8 cellular contexts compared by ENCODE assay signal in the genomic region with DNA sequence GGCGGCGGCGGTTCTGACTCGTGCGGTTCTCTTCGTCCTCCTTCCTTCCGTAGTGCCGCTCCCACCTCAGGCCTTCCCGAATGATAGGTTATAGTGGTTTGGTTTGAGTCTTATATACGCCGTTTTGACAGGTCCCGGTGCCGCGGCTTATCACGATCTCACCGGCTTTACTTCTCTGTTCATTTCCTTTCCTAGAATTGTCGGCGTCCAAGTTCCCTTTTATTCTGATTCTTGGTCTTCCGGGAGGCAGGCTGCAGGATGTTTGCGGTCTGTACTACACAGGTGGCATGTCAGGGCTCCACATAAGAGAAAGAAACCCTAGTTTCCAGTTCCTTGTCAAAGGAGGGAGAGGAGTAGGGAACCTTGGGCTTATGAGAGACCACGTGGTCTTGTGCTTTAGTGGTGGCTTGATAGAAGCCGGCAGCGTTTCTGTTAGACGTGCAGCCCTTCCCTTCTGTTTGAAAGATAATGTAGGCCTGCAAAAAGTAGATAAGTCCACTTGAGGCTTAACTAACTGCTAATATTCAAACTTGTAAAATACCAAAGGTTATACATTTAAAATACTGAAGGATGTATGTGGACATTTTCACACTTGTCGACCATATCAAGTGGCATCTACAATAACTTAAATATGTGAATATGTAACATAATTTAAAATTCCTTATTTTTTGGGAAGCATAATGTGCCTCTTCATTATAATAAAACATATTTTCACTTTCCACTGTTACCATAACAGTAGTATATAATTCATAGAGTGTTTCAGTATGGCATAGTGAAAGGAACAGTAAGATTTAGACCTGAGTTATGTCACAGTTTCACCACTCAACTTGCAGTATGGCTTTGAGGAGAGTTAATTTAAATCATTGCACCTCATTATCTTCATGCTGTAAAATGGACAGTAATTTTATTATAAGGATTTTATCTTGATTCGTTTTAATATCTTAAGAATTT. TPM values are rescaled to one million over a fixed set of nuclear protein-coding genes. Genes with fewer than 3 reads are reported as not detected.
DNase-seq lines count a peak whose midpoint lies in the region; ATAC-seq and TF ChIP-seq lines count a peak whose summit lies in the region.

No MANE protein-coding gene starts in this region.

- 2% methylated on average over 26 of the region's 26 CpGs for WGBS in urinary bladder

- intact Hi-C loops in PC-9 (cut with micrococcal nuclease; ENCODE audit: unreplicated experiment): loop anchor here (2.0 to 10.0 kb wide), 2 partner anchors 50 to 204 kb away; a partner anchor contains a TSS
- intact Hi-C loops in activated naive CD4-positive, alpha-beta T cell treated with anti-CD3 and anti-CD28 coated beads for 36 hours (cut with micrococcal nuclease): loop anchor here (1.0 to 5.0 kb wide), 6 partner anchors 24 to 531 kb away; a partner anchor contains a TSS

- ATAC-seq in GM19351 (IDR thresholded peaks at IDR 0.05; ENCODE audit: unreplicated experiment): peak; percentile 39
- peak; percentile 38 for ATAC-seq in HG03442 (IDR thresholded peaks at IDR 0.05; ENCODE audit: unreplicated experiment)

- H4K20me1 ChIP-seq in PC-9 (ENCODE audit: insufficient read depth): peaks cover 15% of the 10 kb centered on the region

- TSS peak; percentile 51 for BruUV-seq in PC-9 (replicated peaks; lab: Mats Ljungman, UMichigan)

- peaks cover 28% of the 10 kb centered on the region for H3K4me1 ChIP-seq in PC-9 (replicated peaks; ENCODE audit: insufficient read depth)
- H3K4me1 ChIP-seq in urinary bladder (ENCODE audit: insufficient read depth): peaks cover 3% of the 10 kb centered on the region

- no peak for TF ChIP-seq CTCF in PC-9 (conservative IDR thresholded peaks at IDR 0.05)

- H3K27ac ChIP-seq in PC-9: peak overlapping the region; percentile 70
- peak overlapping the region; percentile 92 for H3K27ac ChIP-seq in urinary bladder (ENCODE audit: low read depth)

- peak overlapping the region; percentile 83 for H3K4me2 ChIP-seq in PC-9

- H3K4me3 ChIP-seq in PC-9 (peak overlapping the region; percentile 100), urinary bladder (ENCODE audit: low read depth, low read length) (peak overlapping the region; percentile 96)

- peak overlapping the region; percentile 98 for H3K27ac Mint-ChIP-seq in activated naive CD4-positive, alpha-beta T cell treated with anti-CD3 and anti-CD28 coated beads for 36 hours

- H3K27me3 ChIP-seq in PC-9 (ENCODE audit: insufficient read depth, low read depth): no peaks in the 10 kb centered on the region

- POLR2A ChIA-PET in PC-9 (lab: Charles Lee; ENCODE audit: unreplicated experiment): no interaction called here

- peaks cover 62% of the 10 kb centered on the region for H3K79me2 ChIP-seq in PC-9 (ENCODE audit: low read depth)

- H3K36me3 Mint-ChIP-seq in activated naive CD4-positive, alpha-beta T cell treated with anti-CD3 and anti-CD28 coated beads for 36 hours (ENCODE audit: low read depth): peaks cover 8% of the 10 kb centered on the region

- no peaks in the 10 kb centered on the region for H3K9me3 ChIP-seq in PC-9 (ENCODE audit: insufficient read depth, low read depth)

- CTCF ChIA-PET in PC-9 (lab: Charles Lee): no interaction called here
- CTCF ChIA-PET in activated naive CD4-positive, alpha-beta T cell treated with anti-CD3 and anti-CD28 coated beads for 36 hours (lab: Charles Lee): no interaction called here

- DNase-seq in CD1c-positive myeloid dendritic cell (ENCODE audit: extremely low spot score) (peak; percentile 91), PC-9 (peak; percentile 21 to 48), globus pallidus (ENCODE audit: low spot score) (peak; percentile 64), occipital lobe (lab: John Stamatoyannopoulos, UW) (peak; percentile 4)
- peak; percentile 78 for DNase-seq in activated naive CD4-positive, alpha-beta T cell treated with anti-CD3 and anti-CD28 coated beads for 36 hours

- no peaks in the 10 kb centered on the region for H3K9me3 Mint-ChIP-seq in activated naive CD4-positive, alpha-beta T cell treated with anti-CD3 and anti-CD28 coated beads for 36 hours

- H3K27me3 Mint-ChIP-seq in activated naive CD4-positive, alpha-beta T cell treated with anti-CD3 and anti-CD28 coated beads for 36 hours (ENCODE audit: low read depth): no peaks in the 10 kb centered on the region

- peaks cover 10% of the 10 kb centered on the region for H3F3A ChIP-seq in PC-9 (ENCODE audit: insufficient read depth, low read depth)

- H3K9me2 ChIP-seq in PC-9 (ENCODE audit: insufficient read depth): no peaks in the 10 kb centered on the region

- H3K36me3 ChIP-seq in PC-9 (ENCODE audit: low read depth) (no peaks in the 10 kb centered on the region), urinary bladder (ENCODE audit: insufficient read depth) (no peaks in the 10 kb centered on the region)

- H2AFZ ChIP-seq in PC-9: peak overlapping the region; percentile 93

- H3K4me1 Mint-ChIP-seq in activated naive CD4-positive, alpha-beta T cell treated with anti-CD3 and anti-CD28 coated beads for 36 hours (ENCODE audit: low read depth): peaks cover 62% of the 10 kb centered on the region

- H3K4me3 Mint-ChIP-seq in activated naive CD4-positive, alpha-beta T cell treated with anti-CD3 and anti-CD28 coated beads for 36 hours: peak overlapping the region; percentile 85

RNA-seq across cellular contexts. Expression of a gene that starts 0.8 kb away (rescaled TPM):
- 25.0 and 25.8 TPM in 2 replicates for total RNA-seq in PC-9 (2021)
- total RNA-seq in activated naive CD4-positive, alpha-beta T cell treated with anti-CD3 and anti-CD28 coated beads for 36 hours: 10 to 100 TPM; 84.5 to 95.5 TPM
- 160 TPM for total RNA-seq in occipital lobe
- 135 TPM for total RNA-seq in urinary bladder
- polyA plus RNA-seq in urinary bladder: 31.9 TPM

Comparison
In these comparisons a context has a peak if more than half of its experiments do, and no peak if none do; other contexts are left out.
1. Peak in every context shown above with its lines: DNase-seq, ATAC-seq, H3K4me3 ChIP-seq and H3K27ac ChIP-seq.
2. DNase-seq: peak in every context shown above with its lines; median percentile 91 in CD1c-positive myeloid dendritic cell; 78 in activated naive CD4-positive, alpha-beta T cell treated with anti-CD3 and anti-CD28 coated beads for 36 hours; 64 in globus pallidus; 34 in PC-9; 4 in occipital lobe.